9 cellular contexts compared by ENCODE assay signal in the genomic region with DNA sequence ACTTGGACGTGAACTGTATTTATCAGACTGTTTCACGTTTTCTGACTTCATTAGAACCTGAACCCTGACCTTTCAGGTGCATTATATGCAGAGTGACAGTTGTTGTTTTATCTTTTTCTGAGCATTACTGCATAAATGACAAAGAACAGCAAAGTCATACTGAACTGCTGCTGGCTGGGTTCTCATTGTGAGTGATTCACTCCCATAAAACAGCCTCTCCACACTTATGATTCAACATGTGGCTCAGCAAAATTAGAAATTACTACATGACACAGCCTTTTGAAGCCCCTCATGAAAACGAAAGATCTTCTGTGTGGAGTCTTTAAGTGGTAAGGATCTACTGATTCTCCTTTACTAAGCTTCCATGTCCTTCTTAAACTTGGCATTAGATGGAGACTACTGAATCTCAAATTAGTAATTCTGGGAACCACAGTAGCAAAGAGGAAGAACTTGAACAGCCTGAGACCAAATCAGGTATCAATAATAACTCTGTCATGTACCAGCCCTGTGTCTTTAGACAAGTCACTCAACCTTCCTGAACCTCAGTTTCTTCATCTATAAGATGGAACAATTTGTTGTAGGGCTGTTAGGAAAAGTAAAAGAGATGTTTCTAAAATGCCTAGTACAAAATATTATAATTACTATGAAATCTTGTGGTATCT.
DNase-seq lines count a peak whose midpoint lies in the region; ATAC-seq and TF ChIP-seq lines count a peak whose summit lies in the region.
"Had no signal": no experiment of that assay in that cellular context is flagged by ENCODE, and none has a peak within 500 bp of the region (broad histone marks: within the 10 kb centered on the region; RNA-seq: fewer than 3 reads in every experiment).

No MANE protein-coding gene starts in this region.

- H3K4me3 ChIP-seq in left ventricle myocardium inferior (no peak overlapping the region), fibroblast of villous mesenchyme (ENCODE audit: low read depth, low read length) (no peak overlapping the region)

- no peaks in the 10 kb centered on the region for H3K36me3 ChIP-seq in left ventricle myocardium inferior

- CTCF ChIA-PET in T-cell (lab: Charles Lee), result no interaction called here

- H3K27ac ChIP-seq in left ventricle myocardium inferior (replicated peaks), result peak overlapping the region; percentile 36

- POLR2A ChIA-PET in T-cell (lab: Charles Lee), result no interaction called here

- H3K4me3 Mint-ChIP-seq in T-helper 1 cell treated with Interleukin-12 subunit alpha and Interleukin-12 subunit beta and Interleukin-4 antibody, amounts not matched to agents 30 μg/mL and 1 μg/mL, for 36 hours, result no peak overlapping the region
- no peak overlapping the region for H3K4me3 Mint-ChIP-seq in T-cell

- peaks cover 19% of the 10 kb centered on the region for H3K4me1 Mint-ChIP-seq in T-helper 1 cell treated with Interleukin-12 subunit alpha and Interleukin-12 subunit beta and Interleukin-4 antibody, amounts not matched to agents 30 μg/mL and 1 μg/mL, for 36 hours (ENCODE audit: low read depth)
- H3K4me1 Mint-ChIP-seq in T-cell, result peaks cover 16 to 32% (median 20%) of the 10 kb centered on the region in 3 donors

- H3K9me3 Mint-ChIP-seq in T-helper 1 cell treated with Interleukin-12 subunit alpha and Interleukin-12 subunit beta and Interleukin-4 antibody, amounts not matched to agents 30 μg/mL and 1 μg/mL, for 36 hours, result no peaks in the 10 kb centered on the region
- H3K9me3 Mint-ChIP-seq in T-cell, result no peaks in the 10 kb centered on the region

- DNase-seq in left ventricle myocardium inferior (no peak), Right ventricle myocardium inferior (ENCODE audit: missing footprints) (no peak), fibroblast of villous mesenchyme (ENCODE audit: low read depth) (peak; percentile 81), sciatic nerve (ENCODE audit: low spot score) (no peak), T-cell (no peak)
- DNase-seq: activated CD8-positive, alpha-beta memory T cell treated with anti-CD3 and anti-CD28 coated beads, Interleukin-2, amount 50 U/mL, for 4 hours had no signal

- TF ChIP-seq CTCF in left ventricle myocardium inferior (IDR thresholded peaks at IDR 0.05; ENCODE audit: borderline replicate concordance) (no peak), fibroblast of villous mesenchyme (IDR thresholded peaks at IDR 0.05; ENCODE audit: insufficient read depth, low read depth, low read length) (no peak)

- no peaks in the 10 kb centered on the region for H3K27me3 ChIP-seq in left ventricle myocardium inferior (ENCODE audit: low read depth)

- peaks cover 4% of the 10 kb centered on the region for H3K36me3 Mint-ChIP-seq in T-helper 1 cell treated with Interleukin-12 subunit alpha and Interleukin-12 subunit beta and Interleukin-4 antibody, amounts not matched to agents 30 μg/mL and 1 μg/mL, for 36 hours (ENCODE audit: low read depth)
- peaks cover 19% of the 10 kb centered on the region for H3K36me3 Mint-ChIP-seq in T-cell

- H3K9me3 ChIP-seq in left ventricle myocardium inferior (replicated peaks), result no peaks in the 10 kb centered on the region

- ATAC-seq in Right ventricle myocardium inferior, result no peak
- no peak for ATAC-seq in sciatic nerve
- no peak for ATAC-seq in T-cell (replicated peaks in 1 of 4)
- ATAC-seq in GM19023 (IDR thresholded peaks at IDR 0.05; ENCODE audit: unreplicated experiment), result no peak
- no peak for ATAC-seq in HG03460 (IDR thresholded peaks at IDR 0.05; ENCODE audit: unreplicated experiment)

- peak overlapping the region; percentile 49 for H3K27ac Mint-ChIP-seq in T-helper 1 cell treated with Interleukin-12 subunit alpha and Interleukin-12 subunit beta and Interleukin-4 antibody, amounts not matched to agents 30 μg/mL and 1 μg/mL, for 36 hours
- H3K27ac Mint-ChIP-seq in T-cell, result peak overlapping the region in 1 of 2 donors; percentile 66

- no peaks in the 10 kb centered on the region for H3K27me3 Mint-ChIP-seq in T-helper 1 cell treated with Interleukin-12 subunit alpha and Interleukin-12 subunit beta and Interleukin-4 antibody, amounts not matched to agents 30 μg/mL and 1 μg/mL, for 36 hours (ENCODE audit: low read depth)
- H3K27me3 Mint-ChIP-seq in T-cell, result no peaks in the 10 kb centered on the region

- intact Hi-C loops in left ventricle myocardium inferior (cut with micrococcal nuclease), result no loop called here
- intact Hi-C loops in Right ventricle myocardium inferior (cut with DNase I), result no loop called here
- intact Hi-C loops in sciatic nerve (cut with DNase I), result no loop called here

- H3K4me1 ChIP-seq in left ventricle myocardium inferior, result peaks cover 27% of the 10 kb centered on the region
